ENCODE assay signal across 7 cellular contexts in genomic region chr1:6962390-6962955, GRCh38.
DNase-seq lines count a peak whose midpoint lies in the region; ATAC-seq and TF ChIP-seq lines count a peak whose summit lies in the region.

No MANE protein-coding gene starts in this region.

- no peaks in the 10 kb centered on the region for H3K9me3 ChIP-seq in colonic mucosa
- H3K9me3 ChIP-seq in neuronal stem cell (replicated peaks in 1 of 2; ENCODE audit: control insufficient read depth in 2 of 2, insufficient read depth in 1 of 2, low read depth in 1 of 2, low read length in 2 of 2) = no peaks in the 10 kb centered on the region
- peaks cover 2% of the 10 kb centered on the region for H3K9me3 ChIP-seq in trophoblast cell (ENCODE audit: insufficient read depth, low read depth, low read length)

- H3K18ac ChIP-seq in neuronal stem cell (ENCODE audit: low read length) = no peak overlapping the region
- no peak overlapping the region for H3K18ac ChIP-seq in trophoblast cell (ENCODE audit: low read length)

- DNase-seq in T-helper 2 cell (peak in 3 of 5 experiments; percentile 6 to 37 (median 8)), colonic mucosa (peak; percentile 88), neuronal stem cell (ENCODE audit: low spot score) (no peak), NCI-H2107 treated with DMSO at 0.1 percent for 48 hours (lab: John Stamatoyannopoulos, UW; ENCODE audit: unreplicated experiment) (no peak), trophoblast cell (no peak)

- no peak overlapping the region for H4K8ac ChIP-seq in neuronal stem cell (ENCODE audit: low read depth, low read length)
- H4K8ac ChIP-seq in trophoblast cell (ENCODE audit: low read depth, low read length) = no peak overlapping the region

- H3K4ac ChIP-seq in neuronal stem cell (ENCODE audit: low read length) (no peak overlapping the region), trophoblast cell (ENCODE audit: low read depth, low read length) (no peak overlapping the region)

- H2AFZ ChIP-seq in KMS-11 (ENCODE audit: low read depth) (no peak overlapping the region), neuronal stem cell (ENCODE audit: low read length) (no peak overlapping the region), trophoblast cell (ENCODE audit: insufficient read depth, low read length, poor library complexity) (no peak overlapping the region)

- peak overlapping the region; percentile 61 for H3K4me3 ChIP-seq in KMS-11 (IDR thresholded peaks at IDR 0.05; ENCODE audit: insufficient read depth, low read depth, low read length)
- no peak overlapping the region for H3K4me3 ChIP-seq in colonic mucosa
- no peak overlapping the region for H3K4me3 ChIP-seq in neuronal stem cell (ENCODE audit: low read length in 2 of 2)
- no peak overlapping the region for H3K4me3 ChIP-seq in trophoblast cell (ENCODE audit: low read depth, low read length)

- H3K9ac ChIP-seq in KMS-11 = no peak overlapping the region
- no peak overlapping the region for H3K9ac ChIP-seq in colonic mucosa (ENCODE audit: low read depth in 2 of 2, low read length in 2 of 2)
- H3K9ac ChIP-seq in neuronal stem cell (ENCODE audit: low read depth, low read length, poor library complexity) = no peak overlapping the region
- H3K9ac ChIP-seq in trophoblast cell (ENCODE audit: low read length) = no peak overlapping the region

- H3K79me2 ChIP-seq in KMS-11 (ENCODE audit: insufficient read depth, low read depth) (no peaks in the 10 kb centered on the region), trophoblast cell (ENCODE audit: control insufficient read depth, insufficient read depth, low read length, poor library complexity) (no peaks in the 10 kb centered on the region)

- H3K14ac ChIP-seq in neuronal stem cell (ENCODE audit: low read length) (no peak overlapping the region), trophoblast cell (ENCODE audit: low read length) (no peak overlapping the region)

- H3K4me1 ChIP-seq in KMS-11 (ENCODE audit: low read depth, poor library complexity, severe bottlenecking) (peaks cover 10% of the 10 kb centered on the region), colonic mucosa (no peaks in the 10 kb centered on the region), neuronal stem cell (ENCODE audit: control insufficient read depth in 2 of 2, insufficient read depth in 1 of 2, low read depth in 1 of 2, low read length in 2 of 2) (peaks cover 0 to 9% of the 10 kb centered on the region in 2 donors), trophoblast cell (ENCODE audit: control insufficient read depth in 1 of 2, insufficient read depth in 2 of 2, low read length in 2 of 2) (peaks cover 2 to 5% of the 10 kb centered on the region in 2 experiments)

- H3K36me3 ChIP-seq in KMS-11 (ENCODE audit: insufficient read depth) = no peaks in the 10 kb centered on the region
- no peaks in the 10 kb centered on the region for H3K36me3 ChIP-seq in colonic mucosa
- no peaks in the 10 kb centered on the region for H3K36me3 ChIP-seq in neuronal stem cell (replicated peaks in 1 of 2; ENCODE audit: control insufficient read depth in 2 of 2, insufficient read depth in 2 of 2, low read length in 2 of 2)
- no peaks in the 10 kb centered on the region for H3K36me3 ChIP-seq in trophoblast cell (ENCODE audit: control insufficient read depth in 1 of 2, insufficient read depth in 2 of 2, low read length in 2 of 2)

- WGBS in neuronal stem cell (ENCODE audit: extremely low coverage in 2 of 2, insufficient read length in 2 of 2, insufficient replicate concordance in 1 of 2), 2 donors = no CpG with 5 or more reads among the region's 17 CpGs
- WGBS in trophoblast cell (ENCODE audit: extremely low coverage, insufficient coverage, insufficient read length) = no CpG with 5 or more reads among the region's 17 CpGs

- H3K27ac ChIP-seq in KMS-11 (no peak overlapping the region), colonic mucosa (no peak overlapping the region), neuronal stem cell (replicated peaks; ENCODE audit: low read length) (no peak overlapping the region), trophoblast cell (ENCODE audit: low read depth, low read length) (no peak overlapping the region)

- intact Hi-C loops in colonic mucosa (cut with DNase I) = no loop called here

- H3K4me2 ChIP-seq in KMS-11 (no peak overlapping the region), neuronal stem cell (ENCODE audit: insufficient read depth, low read length, poor library complexity, severe bottlenecking) (peak overlapping the region; percentile 30), trophoblast cell (ENCODE audit: low read length) (no peak overlapping the region)

- no peaks in the 10 kb centered on the region for H3K79me1 ChIP-seq in neuronal stem cell (ENCODE audit: low read depth, low read length)
- H3K79me1 ChIP-seq in trophoblast cell (ENCODE audit: low read length) = no peaks in the 10 kb centered on the region

- H2BK120ac ChIP-seq in neuronal stem cell (ENCODE audit: low read depth, low read length) (no peak overlapping the region), trophoblast cell (ENCODE audit: insufficient read depth, low read length, poor library complexity) (no peak overlapping the region)

- TF ChIP-seq CTCF in KMS-11 (conservative IDR thresholded peaks at IDR 0.05; ENCODE audit: low read depth, low read length) (no peak), colonic mucosa (IDR thresholded peaks at IDR 0.05) (no peak)

- no peak overlapping the region for H3K23ac ChIP-seq in neuronal stem cell (ENCODE audit: low read depth, low read length, poor library complexity)
- no peak overlapping the region for H3K23ac ChIP-seq in trophoblast cell (ENCODE audit: low read length)

- ATAC-seq in GM19455 (IDR thresholded peaks at IDR 0.05; ENCODE audit: unreplicated experiment) = no peak

- no peaks in the 10 kb centered on the region for H4K20me1 ChIP-seq in KMS-11 (ENCODE audit: insufficient read depth)

- H2BK15ac ChIP-seq in neuronal stem cell (ENCODE audit: low read length) = no peak overlapping the region

- H4K91ac ChIP-seq in neuronal stem cell (ENCODE audit: low read depth, low read length, poor library complexity) (no peak overlapping the region), trophoblast cell (ENCODE audit: low read depth, low read length) (no peak overlapping the region)

- H2BK12ac ChIP-seq in neuronal stem cell (ENCODE audit: low read length) (no peak overlapping the region), trophoblast cell (ENCODE audit: low read length) (no peak overlapping the region)

- no peak overlapping the region for H4K12ac ChIP-seq in trophoblast cell (ENCODE audit: low read depth, low read length)

- H2AK5ac ChIP-seq in neuronal stem cell (ENCODE audit: low read depth, low read length) = no peak overlapping the region
- H2AK5ac ChIP-seq in trophoblast cell (ENCODE audit: low read length) = no peak overlapping the region

- no peak overlapping the region for H2BK5ac ChIP-seq in neuronal stem cell (ENCODE audit: low read length)
- H2BK5ac ChIP-seq in trophoblast cell (ENCODE audit: low read depth, low read length, poor library complexity) = no peak overlapping the region

- no peaks in the 10 kb centered on the region for H3K27me3 ChIP-seq in KMS-11 (ENCODE audit: insufficient read depth, low read depth)
- no peaks in the 10 kb centered on the region for H3K27me3 ChIP-seq in colonic mucosa
- H3K27me3 ChIP-seq in neuronal stem cell (ENCODE audit: control insufficient read depth in 3 of 3, insufficient read depth in 3 of 3, low read depth in 1 of 3, low read length in 3 of 3) = peaks cover 0 to 81% (median 5%) of the 10 kb centered on the region in 3 experiments
- no peaks in the 10 kb centered on the region for H3K27me3 ChIP-seq in trophoblast cell (ENCODE audit: insufficient read depth, low read length)

Comparison
In these comparisons a context has a peak if more than half of its experiments do, and no peak if none do; other contexts are left out.
1. DNase-seq: peak in T-helper 2 cell (3 of 5) and colonic mucosa (single experiment); none in neuronal stem cell (single experiment), NCI-H2107 treated with DMSO at 0.1 percent for 48 hours (single experiment) and trophoblast cell (0 of 2).